ENCODE assay signal across 16 cellular contexts in genomic region chr20:24987873-24988835, GRCh38. TPM values are rescaled to one million over a fixed set of nuclear protein-coding genes. Genes with fewer than 3 reads are reported as not detected.
DNase-seq lines count a peak whose midpoint lies in the region; ATAC-seq and TF ChIP-seq lines count a peak whose summit lies in the region.
"Had no signal": no experiment of that assay in that cellular context is flagged by ENCODE, and none has a peak within 500 bp of the region (broad histone marks: within the 10 kb centered on the region; RNA-seq: fewer than 3 reads in every experiment).

No MANE protein-coding gene starts in this region.

- H3K36me3 ChIP-seq in sigmoid colon: peaks cover 0 to 6% (median 0%) of the 10 kb centered on the region in 4 donors
- H3K36me3 ChIP-seq: brain microvascular endothelial cell had no signal

- H3K4me1 Mint-ChIP-seq in activated CD4-positive, alpha-beta T cell treated with anti-CD3 and anti-CD28 coated beads for 36 hours: peaks cover 54% of the 10 kb centered on the region
- peaks cover 86% of the 10 kb centered on the region for H3K4me1 Mint-ChIP-seq in dendritic cell treated with granulocyte-macrophage colony-stimulating factor and Interleukin-4, amounts not matched to agents 40 ng/mL and 50 ng/mL, for 4 days (ENCODE audit: low read depth)

- H3K9me3 Mint-ChIP-seq in activated CD4-positive, alpha-beta T cell treated with anti-CD3 and anti-CD28 coated beads for 36 hours (ENCODE audit: low read depth): no peaks in the 10 kb centered on the region
- no peaks in the 10 kb centered on the region for H3K9me3 Mint-ChIP-seq in dendritic cell treated with granulocyte-macrophage colony-stimulating factor and Interleukin-4, amounts not matched to agents 40 ng/mL and 50 ng/mL, for 4 days

- CTCF ChIA-PET in activated CD4-positive, alpha-beta T cell treated with anti-CD3 and anti-CD28 coated beads for 36 hours (lab: Charles Lee): interaction anchor here (0.6 to 1.1 kb wide), 2 partner anchors 87 to 413 kb away, joined by 3 read pairs; no protein-coding TSS in a partner anchor

- H3K9me3 ChIP-seq in sigmoid colon: no peaks in the 10 kb centered on the region

- H3K4me3 ChIP-seq in sigmoid colon: no peak overlapping the region
- H3K4me3 ChIP-seq: hepatocyte, PC-9, SK-N-MC had no signal

- TF ChIP-seq EP300 in sigmoid colon (IDR thresholded peaks at IDR 0.05): no peak

- H3K27me3 Mint-ChIP-seq in activated CD4-positive, alpha-beta T cell treated with anti-CD3 and anti-CD28 coated beads for 36 hours: no peaks in the 10 kb centered on the region
- no peaks in the 10 kb centered on the region for H3K27me3 Mint-ChIP-seq in dendritic cell treated with granulocyte-macrophage colony-stimulating factor and Interleukin-4, amounts not matched to agents 40 ng/mL and 50 ng/mL, for 4 days

- H3K4me1 ChIP-seq in sigmoid colon: peaks cover 0 to 21% (median 14%) of the 10 kb centered on the region in 4 donors

- ATAC-seq in activated CD4-positive, alpha-beta T cell treated with anti-CD3 and anti-CD28 coated beads for 36 hours: no peak

- POLR2A ChIA-PET in activated CD4-positive, alpha-beta T cell treated with anti-CD3 and anti-CD28 coated beads for 36 hours (lab: Charles Lee): interaction anchor here (0.9 kb wide), 1 partner anchor 33 kb away, joined by 3 read pairs; no protein-coding TSS in a partner anchor

- no peak overlapping the region for H3K4me3 Mint-ChIP-seq in activated CD4-positive, alpha-beta T cell treated with anti-CD3 and anti-CD28 coated beads for 36 hours
- H3K4me3 Mint-ChIP-seq in dendritic cell treated with granulocyte-macrophage colony-stimulating factor and Interleukin-4, amounts not matched to agents 40 ng/mL and 50 ng/mL, for 4 days: no peak overlapping the region

- no peak for DNase-seq in activated CD4-positive, alpha-beta T cell treated with anti-CD3 and anti-CD28 coated beads for 36 hours
- DNase-seq in activated CD4-positive, alpha-beta T cell treated with anti-CD3 and anti-CD28 coated beads, Interleukin-2, amount 50 U/mL, for 4 hours: no peak
- DNase-seq in NCI-H69 (lab: John Stamatoyannopoulos, UW) (peak; percentile 49), sigmoid colon (peak; percentile 10), AG08396 (ENCODE audit: low spot score) (no peak), NCI-H446 treated with DMSO at 0.1 percent for 48 hours (lab: John Stamatoyannopoulos, UW) (no peak), NCI-H345 (lab: John Stamatoyannopoulos, UW) (no peak)
- DNase-seq: brain microvascular endothelial cell, MM.1S, NCI-H187 treated with DMSO at 0.1 percent for 48 hours, nucleus accumbens, PC-9 had no signal

- H3K27me3 ChIP-seq in sigmoid colon: no peaks in the 10 kb centered on the region
- H3K27me3 ChIP-seq: brain microvascular endothelial cell, hepatocyte had no signal

- no peak for TF ChIP-seq CTCF in sigmoid colon (IDR thresholded peaks at IDR 0.05)

- peak overlapping the region; percentile 1 for H3K27ac Mint-ChIP-seq in activated CD4-positive, alpha-beta T cell treated with anti-CD3 and anti-CD28 coated beads for 36 hours
- peak overlapping the region; percentile 62 for H3K27ac Mint-ChIP-seq in dendritic cell treated with granulocyte-macrophage colony-stimulating factor and Interleukin-4, amounts not matched to agents 40 ng/mL and 50 ng/mL, for 4 days

- intact Hi-C loops in activated CD4-positive, alpha-beta T cell treated with anti-CD3 and anti-CD28 coated beads for 36 hours (cut with DNase I, micrococcal nuclease): no loop called here
- intact Hi-C loops in dendritic cell treated with granulocyte-macrophage colony-stimulating factor and Interleukin-4, amounts not matched to agents 40 ng/mL and 50 ng/mL, for 4 days (cut with micrococcal nuclease): no loop called here
- intact Hi-C loops in sigmoid colon (cut with DNase I): no loop called here

- TF ChIP-seq POLR2A in sigmoid colon (IDR thresholded peaks at IDR 0.05): no peak

- no peak overlapping the region for H3K27ac ChIP-seq in sigmoid colon
- H3K27ac ChIP-seq: brain microvascular endothelial cell, hepatocyte, PC-9, SK-N-MC had no signal

- WGBS in sigmoid colon, 2 donors: 89 to 90% methylated on average over 7 of the region's 7 CpGs

- peaks cover 20% of the 10 kb centered on the region for H3K36me3 Mint-ChIP-seq in activated CD4-positive, alpha-beta T cell treated with anti-CD3 and anti-CD28 coated beads for 36 hours (ENCODE audit: low read depth)
- H3K36me3 Mint-ChIP-seq in dendritic cell treated with granulocyte-macrophage colony-stimulating factor and Interleukin-4, amounts not matched to agents 40 ng/mL and 50 ng/mL, for 4 days (ENCODE audit: low read depth): peaks cover 74% of the 10 kb centered on the region

RNA-seq across cellular contexts. Expression of gene APMAP, which starts 4.4 kb away (rescaled TPM):
- 10 to 100 TPM; 26.8 to 34.0 TPM for total RNA-seq in activated CD4-positive, alpha-beta T cell treated with anti-CD3 and anti-CD28 coated beads for 36 hours
- total RNA-seq in sigmoid colon: 10 to 100 TPM; 22.7 to 35.3 (median 28.9) TPM
- polyA plus RNA-seq in sigmoid colon: 10 to 100 TPM in 2 of 3 donors, 1 to 10 TPM in 1; 9.6 to 55.8 (median 25.2) TPM

RNA-seq across cellular contexts. Expression of gene CST7, which starts 39.1 kb away (rescaled TPM):
- 10 to 100 TPM; 10.7 to 14.0 TPM for total RNA-seq in activated CD4-positive, alpha-beta T cell treated with anti-CD3 and anti-CD28 coated beads for 36 hours
- 1 to 10 TPM in 1 of 4 donors, under 1 TPM in 2, not detected in 1; 0.66 to 3.5 (median 0.71) TPM for total RNA-seq in sigmoid colon
- 10 to 100 TPM in 1 of 3 donors, 1 to 10 TPM in 2; 3.9 to 10.4 (median 4.2) TPM for polyA plus RNA-seq in sigmoid colon
- total RNA-seq: hepatocyte, PC-9, urinary bladder had no signal
- polyA plus RNA-seq: hepatocyte had no signal

Comparison
In these comparisons a context has a peak if more than half of its experiments do, and no peak if none do; other contexts are left out.
1. DNase-seq: peak in NCI-H69 (single experiment) and sigmoid colon (single experiment); none in activated CD4-positive, alpha-beta T cell treated with anti-CD3 and anti-CD28 coated beads for 36 hours (single experiment), activated CD4-positive, alpha-beta T cell treated with anti-CD3 and anti-CD28 coated beads, Interleukin-2, amount 50 U/mL, for 4 hours (0 of 2), AG08396 (single experiment), NCI-H446 treated with DMSO at 0.1 percent for 48 hours (single experiment) and NCI-H345 (single experiment).